In genomic region chr9:89311346-89312153, GRCh38 we compare ENCODE assay signal across 1 cellular context.
A peak's percentile ranks its signal among the peaks of the same experiment; 100 is the strongest.
TF ChIP-seq lines count a peak whose summit lies in the region.

No MANE protein-coding gene starts in this region.

TF ChIP-seq in H1, 55 proteins besides CTCF, POLR2A, EP300 and RAD21:
- TF ChIP-seq JUND (IDR thresholded peaks at IDR 0.05; ENCODE audit: low read length) (no peak), KDM1A (IDR thresholded peaks at IDR 0.05; ENCODE audit: borderline replicate concordance, low read length) (no peak), YY1 (IDR thresholded peaks at IDR 0.05; ENCODE audit: low read depth, low read length) (no peak), BACH1 (IDR thresholded peaks at IDR 0.05; ENCODE audit: low read length) (no peak), HDAC2 (IDR thresholded peaks at IDR 0.05; ENCODE audit: borderline replicate concordance in 1 of 2, low read depth in 2 of 2, low read length in 2 of 2) (peak in 1 of 2 experiments; percentile 77; a peak in 1 of 4 replicates), CBX8 (IDR thresholded peaks at IDR 0.05; ENCODE audit: borderline replicate concordance, low read depth, low read length) (no peak)
